ENCODE assay signal across 2 cellular contexts in the genomic region with DNA sequence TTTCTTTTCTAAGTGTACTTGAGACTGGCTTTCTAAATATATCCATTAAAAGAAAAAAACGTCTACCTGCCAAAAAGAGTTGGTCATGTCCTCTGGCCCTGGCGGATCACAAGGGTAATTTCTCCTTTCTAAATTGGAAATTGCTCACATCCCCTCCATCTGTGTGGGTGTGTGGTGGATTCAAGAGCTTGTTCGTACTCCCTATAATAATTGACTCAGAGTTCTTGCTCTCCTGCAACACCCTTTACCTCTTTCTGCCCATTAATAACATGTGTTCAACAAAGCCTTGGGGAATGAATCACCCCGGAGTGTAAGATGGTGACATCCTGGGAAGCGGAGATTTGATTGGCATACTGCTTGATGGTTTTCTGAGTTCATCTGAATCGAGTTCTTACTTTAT.
TF ChIP-seq lines count a peak whose summit lies in the region.

No MANE protein-coding gene starts in this region.

TF ChIP-seq in SK-N-SH treated with all-trans-retinoic acid at 6 μM for 48 hours, 23 proteins besides CTCF, POLR2A, EP300 and RAD21:
- TF ChIP-seq, protein P1, sequence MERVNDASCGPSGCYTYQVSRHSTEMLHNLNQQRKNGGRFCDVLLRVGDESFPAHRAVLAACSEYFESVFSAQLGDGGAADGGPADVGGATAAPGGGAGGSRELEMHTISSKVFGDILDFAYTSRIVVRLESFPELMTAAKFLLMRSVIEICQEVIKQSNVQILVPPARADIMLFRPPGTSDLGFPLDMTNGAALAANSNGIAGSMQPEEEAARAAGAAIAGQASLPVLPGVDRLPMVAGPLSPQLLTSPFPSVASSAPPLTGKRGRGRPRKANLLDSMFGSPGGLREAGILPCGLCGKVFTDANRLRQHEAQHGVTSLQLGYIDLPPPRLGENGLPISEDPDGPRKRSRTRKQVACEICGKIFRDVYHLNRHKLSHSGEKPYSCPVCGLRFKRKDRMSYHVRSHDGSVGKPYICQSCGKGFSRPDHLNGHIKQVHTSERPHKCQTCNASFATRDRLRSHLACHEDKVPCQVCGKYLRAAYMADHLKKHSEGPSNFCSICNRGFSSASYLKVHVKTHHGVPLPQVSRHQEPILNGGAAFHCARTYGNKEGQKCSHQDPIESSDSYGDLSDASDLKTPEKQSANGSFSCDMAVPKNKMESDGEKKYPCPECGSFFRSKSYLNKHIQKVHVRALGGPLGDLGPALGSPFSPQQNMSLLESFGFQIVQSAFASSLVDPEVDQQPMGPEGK (CRISPR knock-in tag; IDR thresholded peaks at IDR 0.05; ENCODE audit: borderline replicate concordance), result no peak
- TF ChIP-seq GLIS3 (CRISPR knock-in tag; IDR thresholded peaks at IDR 0.05), result no peak
- TF ChIP-seq, protein P2, sequence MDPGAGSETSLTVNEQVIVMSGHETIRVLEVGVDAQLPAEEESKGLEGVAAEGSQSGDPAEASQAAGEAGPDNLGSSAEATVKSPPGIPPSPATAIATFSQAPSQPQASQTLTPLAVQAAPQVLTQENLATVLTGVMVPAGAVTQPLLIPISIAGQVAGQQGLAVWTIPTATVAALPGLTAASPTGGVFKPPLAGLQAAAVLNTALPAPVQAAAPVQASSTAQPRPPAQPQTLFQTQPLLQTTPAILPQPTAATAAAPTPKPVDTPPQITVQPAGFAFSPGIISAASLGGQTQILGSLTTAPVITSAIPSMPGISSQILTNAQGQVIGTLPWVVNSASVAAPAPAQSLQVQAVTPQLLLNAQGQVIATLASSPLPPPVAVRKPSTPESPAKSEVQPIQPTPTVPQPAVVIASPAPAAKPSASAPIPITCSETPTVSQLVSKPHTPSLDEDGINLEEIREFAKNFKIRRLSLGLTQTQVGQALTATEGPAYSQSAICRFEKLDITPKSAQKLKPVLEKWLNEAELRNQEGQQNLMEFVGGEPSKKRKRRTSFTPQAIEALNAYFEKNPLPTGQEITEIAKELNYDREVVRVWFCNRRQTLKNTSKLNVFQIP (CRISPR knock-in tag; IDR thresholded peaks at IDR 0.05; ENCODE audit: borderline replicate concordance, low read depth), result no peak
- TF ChIP-seq ZFP30 (CRISPR knock-in tag; IDR thresholded peaks at IDR 0.05), result no peak

TF ChIP-seq in SK-N-SH, 30 proteins besides CTCF, POLR2A, EP300 and RAD21 (continued from another document):
- TF ChIP-seq NRF1 (IDR thresholded peaks at IDR 0.05; ENCODE audit: low read depth, low read length), result no peak
- TF ChIP-seq, protein P3, sequence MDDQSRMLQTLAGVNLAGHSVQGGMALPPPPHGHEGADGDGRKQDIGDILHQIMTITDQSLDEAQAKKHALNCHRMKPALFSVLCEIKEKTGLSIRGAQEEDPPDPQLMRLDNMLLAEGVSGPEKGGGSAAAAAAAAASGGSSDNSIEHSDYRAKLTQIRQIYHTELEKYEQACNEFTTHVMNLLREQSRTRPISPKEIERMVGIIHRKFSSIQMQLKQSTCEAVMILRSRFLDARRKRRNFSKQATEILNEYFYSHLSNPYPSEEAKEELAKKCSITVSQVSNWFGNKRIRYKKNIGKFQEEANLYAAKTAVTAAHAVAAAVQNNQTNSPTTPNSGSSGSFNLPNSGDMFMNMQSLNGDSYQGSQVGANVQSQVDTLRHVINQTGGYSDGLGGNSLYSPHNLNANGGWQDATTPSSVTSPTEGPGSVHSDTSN (IDR thresholded peaks at IDR 0.05), result no peak
- no peak for TF ChIP-seq SMC3 (IDR thresholded peaks at IDR 0.05; ENCODE audit: low read depth, low read length)
- TF ChIP-seq POLR2AphosphoS5 (IDR thresholded peaks at IDR 0.05; ENCODE audit: low read depth, low read length), result no peak
- TF ChIP-seq FOXM1 (IDR thresholded peaks at IDR 0.05; ENCODE audit: low read depth), result no peak
- no peak for TF ChIP-seq TCF12 (IDR thresholded peaks at IDR 0.05)
